14 cellular contexts compared by ENCODE assay signal in genomic region chr4:174717788-174718187, GRCh38.
"Had no signal": no experiment of that assay in that cellular context is flagged by ENCODE, and none has a peak within 500 bp of the region (broad histone marks: within the 10 kb centered on the region; RNA-seq: fewer than 3 reads in every experiment).

No MANE protein-coding gene starts in this region.

- H3K36me3 ChIP-seq: neural progenitor cell, ovary, thyroid gland, vagina, WERI-Rb-1 had no signal

- H3K9ac ChIP-seq: neural progenitor cell had no signal

- H3K27ac ChIP-seq: coronary artery, neural progenitor cell, ovary, thyroid gland, vagina, WERI-Rb-1 had no signal

- H3K9me3 ChIP-seq: ovary, thyroid gland, vagina had no signal

- H3K4me1 ChIP-seq: thyroid gland, vagina had no signal

- DNase-seq: activated CD4-positive, alpha-beta T cell treated with anti-CD3 and anti-CD28 coated beads, Interleukin-2, amount 50 U/mL, for 48 hours; activated CD8-positive, alpha-beta memory T cell treated with anti-CD3 and anti-CD28 coated beads, Interleukin-2, amount 10 ng/mL, durations not matched to agents 7 days and 5 days; activated naive CD4-positive, alpha-beta T cell treated with anti-CD3 and anti-CD28 coated beads, Interleukin-2, amount 10 ng/mL, durations not matched to agents 7 days and 5 days; activated T-cell treated with anti-CD3 and anti-CD28 coated beads, Interleukin-2, amount 50 U/mL, for 1 hour; central memory CD4-positive, alpha-beta T cell; effector CD4-positive, alpha-beta T cell; ovary; T-helper 17 cell; thyroid gland; WERI-Rb-1 had no signal

- H2AFZ ChIP-seq: neural progenitor cell had no signal

- ATAC-seq: activated CD8-positive, alpha-beta memory T cell treated with anti-CD3 and anti-CD28 coated beads, Interleukin-2, amount 10 ng/mL, durations not matched to agents 7 days and 5 days; stimulated activated effector memory CD8-positive, alpha-beta T cell treated with anti-CD3 and anti-CD28 coated beads, Interleukin-12 subunit alpha, Interleukin-12 subunit beta, amount 100 ng/mL, for 72 hours; T-helper 17 cell had no signal

- H3K4me3 ChIP-seq: coronary artery, neural progenitor cell, ovary, thyroid gland, vagina had no signal

- H3K27me3 ChIP-seq: neural progenitor cell, ovary, thyroid gland, vagina had no signal
